8 cellular contexts compared by ENCODE assay signal in the genomic region with DNA sequence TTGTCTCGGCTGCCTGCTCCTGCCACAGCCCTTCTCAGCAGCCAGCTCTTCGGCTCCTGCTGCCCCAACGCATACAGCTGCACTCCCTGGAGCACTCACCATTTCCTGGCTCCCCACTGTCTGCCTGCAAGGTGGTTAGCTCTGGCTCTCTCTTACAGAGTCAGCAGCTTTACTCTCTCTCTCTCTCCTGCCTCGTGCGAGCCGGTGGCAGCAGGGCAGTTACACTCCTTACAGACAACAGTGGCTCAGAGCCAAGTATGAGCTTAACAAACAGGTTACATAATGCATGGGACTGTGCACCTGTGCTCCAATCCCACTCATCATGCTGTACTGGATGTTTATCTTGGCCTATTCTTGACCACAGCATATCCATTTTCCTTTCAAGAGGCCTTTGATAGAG. TPM values are rescaled to one million over a fixed set of nuclear protein-coding genes. Genes with fewer than 3 reads are reported as not detected.
DNase-seq lines count a peak whose midpoint lies in the region; ATAC-seq and TF ChIP-seq lines count a peak whose summit lies in the region.
"Had no signal": no experiment of that assay in that cellular context is flagged by ENCODE, and none has a peak within 500 bp of the region (broad histone marks: within the 10 kb centered on the region; RNA-seq: fewer than 3 reads in every experiment).

No MANE protein-coding gene starts in this region.

- DNase-seq in LNCaP clone FGC (ENCODE audit: low read depth) (peak; percentile 42), NCI-H510A (lab: John Stamatoyannopoulos, UW) (peak; percentile 99), dermis microvascular lymphatic vessel endothelial cell (ENCODE audit: low read depth in 2 of 2) (peak; percentile 64 to 82), type B pancreatic cell (ENCODE audit: extremely low spot score, unreplicated experiment) (no peak), posterior vena cava (ENCODE audit: low spot score) (no peak)

- H3K4me3 Mint-ChIP-seq in type B pancreatic cell = no peak overlapping the region
- no peak overlapping the region for H3K4me3 Mint-ChIP-seq in stimulated activated memory B cell treated with anti-CD40 and anti-IgM and Interleukin-4, amounts not matched to agents 10 μg/mL and 1 μg/mL and 100 μg/mL, for 72 hours

- no peak for ATAC-seq in HG02763 (IDR thresholded peaks at IDR 0.05; ENCODE audit: unreplicated experiment)
- ATAC-seq in stimulated activated memory B cell treated with anti-CD40 and anti-IgM and Interleukin-4, amounts not matched to agents 10 μg/mL and 1 μg/mL and 100 μg/mL, for 72 hours = no peak

- H3K27ac Mint-ChIP-seq in type B pancreatic cell = peak overlapping the region; percentile 26
- H3K27ac Mint-ChIP-seq in stimulated activated memory B cell treated with anti-CD40 and anti-IgM and Interleukin-4, amounts not matched to agents 10 μg/mL and 1 μg/mL and 100 μg/mL, for 72 hours = no peak overlapping the region

- no peaks in the 10 kb centered on the region for H3K9me3 Mint-ChIP-seq in type B pancreatic cell
- no peaks in the 10 kb centered on the region for H3K9me3 Mint-ChIP-seq in stimulated activated memory B cell treated with anti-CD40 and anti-IgM and Interleukin-4, amounts not matched to agents 10 μg/mL and 1 μg/mL and 100 μg/mL, for 72 hours

- H3K36me3 Mint-ChIP-seq in type B pancreatic cell = no peaks in the 10 kb centered on the region
- H3K36me3 Mint-ChIP-seq in stimulated activated memory B cell treated with anti-CD40 and anti-IgM and Interleukin-4, amounts not matched to agents 10 μg/mL and 1 μg/mL and 100 μg/mL, for 72 hours = no peaks in the 10 kb centered on the region

- H3K4me3 ChIP-seq in LNCaP clone FGC (ENCODE audit: low read depth, low read length) = no peak overlapping the region
- H3K4me3 ChIP-seq: suprapubic skin had no signal

- no peaks in the 10 kb centered on the region for H3K27me3 Mint-ChIP-seq in type B pancreatic cell
- no peaks in the 10 kb centered on the region for H3K27me3 Mint-ChIP-seq in stimulated activated memory B cell treated with anti-CD40 and anti-IgM and Interleukin-4, amounts not matched to agents 10 μg/mL and 1 μg/mL and 100 μg/mL, for 72 hours

- TF ChIP-seq CTCF in LNCaP clone FGC (IDR thresholded peaks at IDR 0.05; ENCODE audit: control insufficient read depth, extremely low read depth, insufficient read depth) (no peak), type B pancreatic cell (conservative IDR thresholded peaks at IDR 0.05) (no peak)

- no peaks in the 10 kb centered on the region for H3K4me1 Mint-ChIP-seq in type B pancreatic cell (ENCODE audit: unreplicated experiment)
- H3K4me1 Mint-ChIP-seq in stimulated activated memory B cell treated with anti-CD40 and anti-IgM and Interleukin-4, amounts not matched to agents 10 μg/mL and 1 μg/mL and 100 μg/mL, for 72 hours = no peaks in the 10 kb centered on the region

- intact Hi-C loops in posterior vena cava (cut with DNase I) = no loop called here

RNA-seq across cellular contexts. Expression of a gene that starts 47.4 kb away (rescaled TPM):
- total RNA-seq in dermis microvascular lymphatic vessel endothelial cell = 78.3 and 89.4 TPM in 2 replicates
- total RNA-seq in type B pancreatic cell (ENCODE audit: low replicate concordance) = 68.0 and 110 TPM in 2 replicates
- total RNA-seq in posterior vena cava = 100 to 1,000 TPM; 103 TPM

Comparison
In these comparisons a context has a peak if more than half of its experiments do, and no peak if none do; other contexts are left out.
1. DNase-seq: peak in LNCaP clone FGC (single experiment), NCI-H510A (single experiment) and dermis microvascular lymphatic vessel endothelial cell (2 of 2); none in type B pancreatic cell (single experiment) and posterior vena cava (single experiment).